Comparison of ENCODE assay signal across 18 cellular contexts in the genomic region with DNA sequence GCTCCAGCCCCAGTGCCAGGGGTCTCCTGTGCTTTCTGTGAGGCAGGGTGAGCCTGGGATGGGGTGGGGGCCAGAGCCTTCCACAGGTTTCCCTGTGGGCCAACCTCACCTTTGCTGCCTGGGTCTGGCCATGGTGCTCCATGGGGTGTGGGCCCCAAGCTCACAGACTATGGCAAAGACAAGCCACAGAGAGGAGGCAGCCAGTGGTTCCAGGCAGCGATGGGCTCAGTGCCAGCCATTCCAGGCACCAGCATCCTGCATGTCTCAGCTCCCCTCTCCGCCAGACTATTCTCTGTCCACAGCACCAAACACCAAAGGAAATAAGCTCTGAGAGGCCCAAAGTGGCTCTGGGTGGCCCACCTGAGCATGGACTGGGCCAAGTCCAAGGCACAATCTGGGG.
A peak's percentile ranks its signal among the peaks of the same experiment; 100 is the strongest.
DNase-seq lines count a peak whose midpoint lies in the region; ATAC-seq and TF ChIP-seq lines count a peak whose summit lies in the region.
"Had no signal": no experiment of that assay in that cellular context is flagged by ENCODE, and none has a peak within 500 bp of the region (broad histone marks: within the 10 kb centered on the region; RNA-seq: fewer than 3 reads in every experiment).

No MANE protein-coding gene starts in this region.

- no peak for TF ChIP-seq POLR2A in sigmoid colon (IDR thresholded peaks at IDR 0.05)

- no peak overlapping the region for H2AFZ ChIP-seq in SK-N-SH (ENCODE audit: low read depth)

- H3K4me3 ChIP-seq in SK-N-SH (ENCODE audit: low read depth in 2 of 2, low read length in 1 of 2) (no peak overlapping the region), left lung (no peak overlapping the region), sigmoid colon (no peak overlapping the region)

- H3K9me3 Mint-ChIP-seq in activated CD8-positive, alpha-beta T cell treated with anti-CD3 and anti-CD28 coated beads, Interleukin-2, amount 10 ng/mL, durations not matched to agents 7 days and 5 days (ENCODE audit: insufficient read depth): no peaks in the 10 kb centered on the region
- H3K9me3 Mint-ChIP-seq: HFFc6 had no signal

- H3K4me2 ChIP-seq in SK-N-SH: no peak overlapping the region

- intact Hi-C loops in left lung (cut with DNase I): loop anchor here in 1 of 2 donors (10.0 kb wide), 1 partner anchor 270 kb away; no protein-coding TSS in a partner anchor
- intact Hi-C loops in sigmoid colon (cut with DNase I): no loop called here

- H3K27ac ChIP-seq in SK-N-SH (ENCODE audit: low read depth in 2 of 2, low read length in 1 of 2) (peak overlapping the region in 1 of 2 experiments; percentile 88; a peak in 2 of 4 replicates), left lung (no peak overlapping the region), sigmoid colon (no peak overlapping the region)
- H3K27ac ChIP-seq: HL-60 had no signal

- H3K27me3 ChIP-seq in SK-N-SH (ENCODE audit: insufficient read depth): no peaks in the 10 kb centered on the region; the same call in 1 of the 2 replicates
- H3K27me3 ChIP-seq in left lung: no peaks in the 10 kb centered on the region
- H3K27me3 ChIP-seq in sigmoid colon: no peaks in the 10 kb centered on the region

- H3K4me1 ChIP-seq in SK-N-SH (ENCODE audit: control insufficient read depth in 1 of 2, insufficient read depth in 2 of 2, low read depth in 1 of 2, low read length in 1 of 2): peaks cover 0 to 74% of the 10 kb centered on the region in 2 experiments; a peak in 1 of 4 replicates
- peaks cover 0 to 6% of the 10 kb centered on the region in 2 donors for H3K4me1 ChIP-seq in left lung
- no peaks in the 10 kb centered on the region for H3K4me1 ChIP-seq in sigmoid colon

- no peaks in the 10 kb centered on the region for H4K20me1 ChIP-seq in SK-N-SH (ENCODE audit: insufficient read depth)

- no peaks in the 10 kb centered on the region for H3K36me3 Mint-ChIP-seq in activated CD8-positive, alpha-beta T cell treated with anti-CD3 and anti-CD28 coated beads, Interleukin-2, amount 10 ng/mL, durations not matched to agents 7 days and 5 days (ENCODE audit: low read depth)

- H3K79me2 ChIP-seq in SK-N-SH (ENCODE audit: insufficient read depth): no peaks in the 10 kb centered on the region

- no peak overlapping the region for H3K27ac Mint-ChIP-seq in activated CD8-positive, alpha-beta T cell treated with anti-CD3 and anti-CD28 coated beads, Interleukin-2, amount 10 ng/mL, durations not matched to agents 7 days and 5 days
- H3K27ac Mint-ChIP-seq: HFFc6 had no signal

- no peak for ATAC-seq in SK-N-SH treated with all-trans-retinoic acid at 6 μM for 48 hours
- ATAC-seq in left lung: no peak
- no peak for ATAC-seq in GM19324 (IDR thresholded peaks at IDR 0.05; ENCODE audit: low FRiP score, unreplicated experiment)
- ATAC-seq in activated CD8-positive, alpha-beta T cell treated with anti-CD3 and anti-CD28 coated beads, Interleukin-2, amount 10 ng/mL, durations not matched to agents 7 days and 5 days: no peak

- TF ChIP-seq EP300 in SK-N-SH (IDR thresholded peaks at IDR 0.05; ENCODE audit: borderline replicate concordance in 1 of 2, low read depth in 1 of 2, low read length in 1 of 2) (no peak), sigmoid colon (IDR thresholded peaks at IDR 0.05) (no peak)

- POLR2A ChIA-PET in SK-N-SH (lab: Yijun Ruan, JAX): interaction anchor here (0.8 to 1.1 kb wide), 2 partner anchors 20 to 255 kb away, joined by 3 to 4 read pairs; partner anchors contain the start of gene GDF10
- POLR2A ChIA-PET in activated CD8-positive, alpha-beta T cell treated with anti-CD3 and anti-CD28 coated beads, Interleukin-2, amount 10 ng/mL, durations not matched to agents 7 days and 5 days (lab: Charles Lee): no interaction called here

- no peaks in the 10 kb centered on the region for H3F3A ChIP-seq in SK-N-SH (replicated peaks; ENCODE audit: insufficient read depth)

- H3K9me2 ChIP-seq in SK-N-SH: no peaks in the 10 kb centered on the region

- no peak overlapping the region for H3K4me3 Mint-ChIP-seq in activated CD8-positive, alpha-beta T cell treated with anti-CD3 and anti-CD28 coated beads, Interleukin-2, amount 10 ng/mL, durations not matched to agents 7 days and 5 days
- H3K4me3 Mint-ChIP-seq: HFFc6 had no signal

- no peaks in the 10 kb centered on the region for H3K27me3 Mint-ChIP-seq in activated CD8-positive, alpha-beta T cell treated with anti-CD3 and anti-CD28 coated beads, Interleukin-2, amount 10 ng/mL, durations not matched to agents 7 days and 5 days (ENCODE audit: low read depth)

- WGBS in SK-N-SH (ENCODE audit: low lambda C conversion rate): no CpG with 5 or more reads among the region's 2 CpGs
- 91 to 93% methylated on average over 2 of the region's 2 CpGs for WGBS in sigmoid colon, 2 donors

- TF ChIP-seq CTCF in SK-N-SH (IDR thresholded peaks at IDR 0.05) (no peak), left lung (IDR thresholded peaks at IDR 0.05) (no peak), sigmoid colon (IDR thresholded peaks at IDR 0.05) (no peak)

- H3K9me3 ChIP-seq in SK-N-SH (no peaks in the 10 kb centered on the region), left lung (no peaks in the 10 kb centered on the region), sigmoid colon (no peaks in the 10 kb centered on the region)

- peaks cover 13% of the 10 kb centered on the region for H3K4me1 Mint-ChIP-seq in activated CD8-positive, alpha-beta T cell treated with anti-CD3 and anti-CD28 coated beads, Interleukin-2, amount 10 ng/mL, durations not matched to agents 7 days and 5 days (ENCODE audit: low read depth)

- CTCF ChIA-PET in SK-N-SH (lab: Yijun Ruan, JAX): interaction anchor here (1.6 to 10.5 kb wide), 5 partner anchors 12 to 296 kb away, joined by 3 to 100 read pairs (median 68); no protein-coding TSS in a partner anchor
- CTCF ChIA-PET in activated CD8-positive, alpha-beta T cell treated with anti-CD3 and anti-CD28 coated beads, Interleukin-2, amount 10 ng/mL, durations not matched to agents 7 days and 5 days (lab: Charles Lee): interaction anchor here (1.5 to 5.3 kb wide), 2 partner anchors 20 to 267 kb away, joined by 7 to 238 read pairs; no protein-coding TSS in a partner anchor

- no peaks in the 10 kb centered on the region for H3K36me3 ChIP-seq in SK-N-SH (replicated peaks in 1 of 2; ENCODE audit: control insufficient read depth in 1 of 2, insufficient read depth in 2 of 2, low read length in 1 of 2)
- H3K36me3 ChIP-seq in left lung: no peaks in the 10 kb centered on the region
- no peaks in the 10 kb centered on the region for H3K36me3 ChIP-seq in sigmoid colon

- no peak for TF ChIP-seq RAD21 in SK-N-SH (IDR thresholded peaks at IDR 0.05; ENCODE audit: low read length)

- H3K9ac ChIP-seq in SK-N-SH: no peak overlapping the region

- DNase-seq in SK-N-SH (peak; percentile 63), EH (ENCODE audit: low read depth) (peak; percentile 14), left lung (peak; percentile 33 to 68), sigmoid colon (peak; percentile 63), SHP77 treated with DMSO at 0.1 percent for 48 hours (lab: John Stamatoyannopoulos, UW) (no peak)
- DNase-seq in activated CD8-positive, alpha-beta T cell treated with anti-CD3 and anti-CD28 coated beads, Interleukin-2, amount 10 ng/mL, durations not matched to agents 7 days and 5 days: no peak
- DNase-seq: 8988T, DMS79 treated with DMSO at 0.1 percent for 48 hours, H7, HFFc6, IMR-90, NCI-H1417 treated with DMSO at 0.1 percent for 48 hours, NCI-H1930, NCI-H226, NCI-H524 treated with DMSO at 0.1 percent for 48 hours had no signal

TF ChIP-seq in SK-N-SH, 30 proteins besides CTCF, POLR2A, EP300 and RAD21 (continues in another document):
- TF ChIP-seq ELF1 (IDR thresholded peaks at IDR 0.05) (no peak), SIN3A (IDR thresholded peaks at IDR 0.05; ENCODE audit: borderline replicate concordance, low read depth, low read length) (no peak), EZH2phosphoT487 (IDR thresholded peaks at IDR 0.05; ENCODE audit: borderline replicate concordance, low read depth) (no peak), RFX5 (IDR thresholded peaks at IDR 0.05; ENCODE audit: low read length) (no peak), TAF1 (IDR thresholded peaks at IDR 0.05; ENCODE audit: borderline replicate concordance, low read depth, low read length) (no peak), GABPA (IDR thresholded peaks at IDR 0.05; ENCODE audit: low read depth) (no peak), FOXJ3 (CRISPR knock-in tag; IDR thresholded peaks at IDR 0.05) (no peak), SMC3 (IDR thresholded peaks at IDR 0.05; ENCODE audit: low read depth, low read length) (no peak), POLR2AphosphoS5 (IDR thresholded peaks at IDR 0.05; ENCODE audit: low read depth, low read length) (no peak)
- TF ChIP-seq, protein P1, sequence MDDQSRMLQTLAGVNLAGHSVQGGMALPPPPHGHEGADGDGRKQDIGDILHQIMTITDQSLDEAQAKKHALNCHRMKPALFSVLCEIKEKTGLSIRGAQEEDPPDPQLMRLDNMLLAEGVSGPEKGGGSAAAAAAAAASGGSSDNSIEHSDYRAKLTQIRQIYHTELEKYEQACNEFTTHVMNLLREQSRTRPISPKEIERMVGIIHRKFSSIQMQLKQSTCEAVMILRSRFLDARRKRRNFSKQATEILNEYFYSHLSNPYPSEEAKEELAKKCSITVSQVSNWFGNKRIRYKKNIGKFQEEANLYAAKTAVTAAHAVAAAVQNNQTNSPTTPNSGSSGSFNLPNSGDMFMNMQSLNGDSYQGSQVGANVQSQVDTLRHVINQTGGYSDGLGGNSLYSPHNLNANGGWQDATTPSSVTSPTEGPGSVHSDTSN (IDR thresholded peaks at IDR 0.05): no peak

TF ChIP-seq in SK-N-SH treated with all-trans-retinoic acid at 6 μM for 48 hours, 23 proteins besides CTCF, POLR2A, EP300 and RAD21 (continues in another document):
- TF ChIP-seq ZFP30 (CRISPR knock-in tag; IDR thresholded peaks at IDR 0.05): no peak
- no peak for TF ChIP-seq ZC3H10 (CRISPR knock-in tag; IDR thresholded peaks at IDR 0.05)
- no peak for TF ChIP-seq RARB (CRISPR knock-in tag; IDR thresholded peaks at IDR 0.05)
- no peak for TF ChIP-seq PPARA (CRISPR knock-in tag; IDR thresholded peaks at IDR 0.05; ENCODE audit: borderline replicate concordance)
- no peak for TF ChIP-seq ZNF70 (CRISPR knock-in tag; IDR thresholded peaks at IDR 0.05)
- TF ChIP-seq ESRRG (CRISPR knock-in tag; IDR thresholded peaks at IDR 0.05): no peak
- TF ChIP-seq POU6F1 (CRISPR knock-in tag; IDR thresholded peaks at IDR 0.05; ENCODE audit: borderline replicate concordance, low read depth): no peak
- TF ChIP-seq BACH2 (CRISPR knock-in tag; IDR thresholded peaks at IDR 0.05; ENCODE audit: borderline replicate concordance): no peak

Comparison
In these comparisons a context has a peak if more than half of its experiments do, and no peak if none do; other contexts are left out.
1. DNase-seq: peak in SK-N-SH (single experiment), EH (single experiment), left lung (2 of 2) and sigmoid colon (single experiment); none in SHP77 treated with DMSO at 0.1 percent for 48 hours (single experiment) and activated CD8-positive, alpha-beta T cell treated with anti-CD3 and anti-CD28 coated beads, Interleukin-2, amount 10 ng/mL, durations not matched to agents 7 days and 5 days (single experiment).